ENCODE assay signal across 9 cellular contexts in genomic region chr10:4656576-4657194, GRCh38.
DNase-seq lines count a peak whose midpoint lies in the region; ATAC-seq, FAIRE-seq and TF ChIP-seq lines count a peak whose summit lies in the region.
"Had no signal": no experiment of that assay in that cellular context is flagged by ENCODE, and none has a peak within 500 bp of the region (broad histone marks: within the 10 kb centered on the region; RNA-seq: fewer than 3 reads in every experiment).

No MANE protein-coding gene starts in this region.

- no peaks in the 10 kb centered on the region for H3K9me3 Mint-ChIP-seq in Calu3 (ENCODE audit: low read depth, unreplicated experiment)
- no peaks in the 10 kb centered on the region for H3K9me3 Mint-ChIP-seq in activated naive CD8-positive, alpha-beta T cell treated with anti-CD3 and anti-CD28 coated beads, Interleukin-2, amount 50 U/mL, for 24 hours

- H3K79me2 ChIP-seq in OCI-LY7 (ENCODE audit: insufficient read depth, low read depth, low read length), result no peaks in the 10 kb centered on the region

- no peak for FAIRE-seq in GM12891 (lab: Jason Lieb, UNC)

- TF ChIP-seq POLR2A in gastrocnemius medialis (IDR thresholded peaks at IDR 0.05), result no peak
- no peak for TF ChIP-seq POLR2A in GM12891 (IDR thresholded peaks at IDR 0.05; ENCODE audit: low read depth, low read length)

- no peaks in the 10 kb centered on the region for H3K27me3 ChIP-seq in left ventricle myocardium inferior (ENCODE audit: low read depth)
- no peaks in the 10 kb centered on the region for H3K27me3 ChIP-seq in gastrocnemius medialis

- H3K4me1 ChIP-seq in OCI-LY7 (ENCODE audit: insufficient read depth, low read length, poor library complexity, severe bottlenecking) (no peaks in the 10 kb centered on the region), left ventricle myocardium inferior (peaks cover 40% of the 10 kb centered on the region), gastrocnemius medialis (peaks cover 16% of the 10 kb centered on the region in 2 donors)

- H2AFZ ChIP-seq in OCI-LY7 (ENCODE audit: low read length), result no peak overlapping the region

- no peaks in the 10 kb centered on the region for H4K20me1 ChIP-seq in OCI-LY7 (ENCODE audit: insufficient read depth, low read length)

- no peak overlapping the region for H3K4me3 ChIP-seq in OCI-LY7 (ENCODE audit: low read depth, low read length, poor library complexity, severe bottlenecking)
- H3K4me3 ChIP-seq in left ventricle myocardium inferior, result no peak overlapping the region
- H3K4me3 ChIP-seq in gastrocnemius medialis, result no peak overlapping the region
- H3K4me3 ChIP-seq: SK-N-MC had no signal

- no peaks in the 10 kb centered on the region for H3K36me3 Mint-ChIP-seq in Calu3 (ENCODE audit: insufficient read depth, unreplicated experiment)
- no peaks in the 10 kb centered on the region for H3K36me3 Mint-ChIP-seq in activated naive CD8-positive, alpha-beta T cell treated with anti-CD3 and anti-CD28 coated beads, Interleukin-2, amount 50 U/mL, for 24 hours (ENCODE audit: low read depth)

- H3K27ac ChIP-seq in OCI-LY7 (ENCODE audit: low read depth, low read length, poor library complexity, severe bottlenecking), result no peak overlapping the region
- no peak overlapping the region for H3K27ac ChIP-seq in left ventricle myocardium inferior (replicated peaks)
- H3K27ac ChIP-seq in gastrocnemius medialis, result peak overlapping the region in 1 of 4 donors; percentile 16
- H3K27ac ChIP-seq: SK-N-MC had no signal

- H3K4me2 ChIP-seq in OCI-LY7 (ENCODE audit: low read length), result no peak overlapping the region

- CTCF ChIA-PET in Calu3 (lab: Charles Lee), result interaction anchor here (0.6 to 0.7 kb wide), 2 partner anchors 9 to 251 kb away, joined by 3 to 4 read pairs; no protein-coding TSS in a partner anchor
- CTCF ChIA-PET in OCI-LY7 (lab: Charles Lee; ENCODE audit: unreplicated experiment), result no interaction called here

- intact Hi-C loops in Calu3 (cut with micrococcal nuclease; ENCODE audit: unreplicated experiment), result loop anchor here (2.0 to 10.0 kb wide), 5 partner anchors 144 to 1422 kb away; no protein-coding TSS in a partner anchor
- intact Hi-C loops in OCI-LY7 (cut with micrococcal nuclease; ENCODE audit: unreplicated experiment), result loop anchor here (2.0 kb wide), 1 partner anchor 1464 kb away; no protein-coding TSS in a partner anchor
- intact Hi-C loops in left ventricle myocardium inferior (cut with micrococcal nuclease), result loop anchor here (10.0 kb wide), 1 partner anchor 412 kb away; no protein-coding TSS in a partner anchor
- intact Hi-C loops in gastrocnemius medialis (cut with DNase I; ENCODE audit: low total_unique reads), result loop anchor here (2.0 to 10.0 kb wide), 5 partner anchors 312 to 1459 kb away; no protein-coding TSS in a partner anchor
- intact Hi-C loops in posterior vena cava (cut with DNase I), result loop anchor here (10.0 kb wide), 6 partner anchors 142 to 1422 kb away; no protein-coding TSS in a partner anchor

- peak; percentile 81 for TF ChIP-seq CTCF in Calu3 (IDR thresholded peaks at IDR 0.05; ENCODE audit: unreplicated experiment)
- TF ChIP-seq CTCF in OCI-LY7 (conservative IDR thresholded peaks at IDR 0.05; ENCODE audit: low read length), result peak; percentile 95
- TF ChIP-seq CTCF in left ventricle myocardium inferior (IDR thresholded peaks at IDR 0.05; ENCODE audit: borderline replicate concordance), result peak; percentile 95
- TF ChIP-seq CTCF in gastrocnemius medialis (IDR thresholded peaks at IDR 0.05 in 4 of 5, conservative IDR thresholded peaks at IDR 0.05 in 1 of 5), result peak; percentile 84 to 95 (median 89)

- H3K4me3 Mint-ChIP-seq in Calu3 (ENCODE audit: low read depth, unreplicated experiment), result no peak overlapping the region
- no peak overlapping the region for H3K4me3 Mint-ChIP-seq in activated naive CD8-positive, alpha-beta T cell treated with anti-CD3 and anti-CD28 coated beads, Interleukin-2, amount 50 U/mL, for 24 hours

- peaks cover 19% of the 10 kb centered on the region for H3K4me1 Mint-ChIP-seq in Calu3 (ENCODE audit: low read depth, unreplicated experiment)
- H3K4me1 Mint-ChIP-seq in activated naive CD8-positive, alpha-beta T cell treated with anti-CD3 and anti-CD28 coated beads, Interleukin-2, amount 50 U/mL, for 24 hours, result peaks cover 19% of the 10 kb centered on the region

- POLR2A ChIA-PET in OCI-LY7 (lab: Charles Lee), result no interaction called here

- DNase-seq in Calu3 (peak; percentile 66), OCI-LY7 (ENCODE audit: low spot score) (peak; percentile 50), left ventricle myocardium inferior (peak; percentile 47), gastrocnemius medialis (peak; percentile 53 to 55), GM12891 (ENCODE audit: insufficient read length, low spot score) (no peak), posterior vena cava (ENCODE audit: low spot score) (no peak)
- DNase-seq in activated naive CD8-positive, alpha-beta T cell treated with anti-CD3 and anti-CD28 coated beads, Interleukin-2, amount 50 U/mL, for 24 hours, result peak; percentile 29

- H3K9me3 ChIP-seq in OCI-LY7 (ENCODE audit: low read length), result no peaks in the 10 kb centered on the region
- no peaks in the 10 kb centered on the region for H3K9me3 ChIP-seq in left ventricle myocardium inferior (replicated peaks)
- no peaks in the 10 kb centered on the region for H3K9me3 ChIP-seq in gastrocnemius medialis

- BruUV-seq in Calu3 (replicated peaks; lab: Mats Ljungman, UMichigan), result no TSS peak
- BruUV-seq in OCI-LY7 (replicated peaks; lab: Mats Ljungman, UMichigan), result no TSS peak

- no peaks in the 10 kb centered on the region for H3K27me3 Mint-ChIP-seq in Calu3 (ENCODE audit: unreplicated experiment)
- peaks cover 20% of the 10 kb centered on the region for H3K27me3 Mint-ChIP-seq in activated naive CD8-positive, alpha-beta T cell treated with anti-CD3 and anti-CD28 coated beads, Interleukin-2, amount 50 U/mL, for 24 hours

- H3K27ac Mint-ChIP-seq in Calu3 (ENCODE audit: unreplicated experiment), result no peak overlapping the region
- no peak overlapping the region for H3K27ac Mint-ChIP-seq in activated naive CD8-positive, alpha-beta T cell treated with anti-CD3 and anti-CD28 coated beads, Interleukin-2, amount 50 U/mL, for 24 hours

- no peaks in the 10 kb centered on the region for H3K9me2 ChIP-seq in OCI-LY7 (ENCODE audit: insufficient read depth, low read length)

- ATAC-seq in HG02870 (IDR thresholded peaks at IDR 0.05; ENCODE audit: unreplicated experiment), result peak; percentile 50
- no peak for ATAC-seq in activated naive CD8-positive, alpha-beta T cell treated with anti-CD3 and anti-CD28 coated beads, Interleukin-2, amount 50 U/mL, for 24 hours
- ATAC-seq in gastrocnemius medialis, result peak; percentile 53 to 59

- in situ Hi-C loops in gastrocnemius medialis (cut with MboI; ENCODE audit: low sequenced_read_pairs in 4 of 4), result loop anchor here (10.0 to 25.0 kb wide), 5 partner anchors 108 to 1531 kb away; no protein-coding TSS in a partner anchor

- H3K36me3 ChIP-seq in OCI-LY7 (ENCODE audit: insufficient read depth, low read length) (no peaks in the 10 kb centered on the region), left ventricle myocardium inferior (no peaks in the 10 kb centered on the region), gastrocnemius medialis (no peaks in the 10 kb centered on the region)

TF ChIP-seq in GM12891, 5 proteins besides CTCF, POLR2A, EP300 and RAD21:
- no peak for TF ChIP-seq PAX5 (IDR thresholded peaks at IDR 0.05; ENCODE audit: insufficient read depth, low read length, severe bottlenecking)
- TF ChIP-seq TAF1 (IDR thresholded peaks at IDR 0.05; ENCODE audit: low read depth, low read length), result no peak
- TF ChIP-seq SPI1 (IDR thresholded peaks at IDR 0.05; ENCODE audit: low read depth, low read length), result no peak
- no peak for TF ChIP-seq POU2F2 (IDR thresholded peaks at IDR 0.05; ENCODE audit: low read depth, low read length)
- no peak for TF ChIP-seq POLR2AphosphoS5 (IDR thresholded peaks at IDR 0.05; ENCODE audit: low read depth, low read length)

Comparison
In these comparisons a context has a peak if more than half of its experiments do, and no peak if none do; other contexts are left out.
1. DNase-seq: peak in Calu3 (single experiment), OCI-LY7 (single experiment), activated naive CD8-positive, alpha-beta T cell treated with anti-CD3 and anti-CD28 coated beads, Interleukin-2, amount 50 U/mL, for 24 hours (single experiment), left ventricle myocardium inferior (single experiment) and gastrocnemius medialis (2 of 2); none in GM12891 (single experiment) and posterior vena cava (single experiment).
2. Peak in every context shown above with its lines, with median percentiles within 50 percentile points of each other: CTCF ChIP-seq.